17 cellular contexts compared by ENCODE assay signal in genomic region chr2:216758431-216759155, GRCh38.
DNase-seq lines count a peak whose midpoint lies in the region; ATAC-seq and TF ChIP-seq lines count a peak whose summit lies in the region.
"Had no signal": no experiment of that assay in that cellular context is flagged by ENCODE, and none has a peak within 500 bp of the region (broad histone marks: within the 10 kb centered on the region; RNA-seq: fewer than 3 reads in every experiment).

No MANE protein-coding gene starts in this region.

- no peaks in the 10 kb centered on the region for H3K36me3 Mint-ChIP-seq in nephron (ENCODE audit: low read depth)
- H3K36me3 Mint-ChIP-seq: CD8-positive, alpha-beta memory T cell had no signal

- no peaks in the 10 kb centered on the region for H3K27me3 ChIP-seq in stomach smooth muscle (ENCODE audit: control insufficient read depth in 1 of 2, insufficient read depth in 2 of 2, low read length in 2 of 2)
- H3K27me3 ChIP-seq: BLaER1 treated with 17β-estradiol and CSF1 and Interleukin-3, amounts not matched to agents 10 nM and 100 nM had no signal

- no peaks in the 10 kb centered on the region for H3K9me3 ChIP-seq in stomach smooth muscle (ENCODE audit: control insufficient read depth in 2 of 2, low read length in 2 of 2)
- H3K9me3 ChIP-seq: A549; BLaER1 treated with 17β-estradiol and CSF1 and Interleukin-3, amounts not matched to agents 10 nM and 100 nM; SK-N-SH had no signal

- H3K4me3 ChIP-seq in stomach smooth muscle (ENCODE audit: low read length in 2 of 2) = no peak overlapping the region
- H3K4me3 ChIP-seq: A549; BLaER1 treated with 17β-estradiol and CSF1 and Interleukin-3, amounts not matched to agents 10 nM and 100 nM had no signal

- peaks cover 41% of the 10 kb centered on the region for H3K4me1 Mint-ChIP-seq in nephron
- H3K4me1 Mint-ChIP-seq: CD8-positive, alpha-beta memory T cell had no signal

- peaks cover 57% of the 10 kb centered on the region for H3K4me1 ChIP-seq in stomach smooth muscle (ENCODE audit: control insufficient read depth, insufficient read depth, low read length)
- H3K4me1 ChIP-seq: A549; BLaER1 treated with 17β-estradiol and CSF1 and Interleukin-3, amounts not matched to agents 10 nM and 100 nM had no signal

- no peaks in the 10 kb centered on the region for H3K9me3 Mint-ChIP-seq in nephron

- H3K27me3 Mint-ChIP-seq in nephron (ENCODE audit: low read depth) = no peaks in the 10 kb centered on the region

- H3K4me3 Mint-ChIP-seq in nephron = no peak overlapping the region
- H3K4me3 Mint-ChIP-seq: CD8-positive, alpha-beta memory T cell had no signal

- TF ChIP-seq CTCF in nephron (IDR thresholded peaks at IDR 0.05; ENCODE audit: unreplicated experiment in 3 of 3) = no peak

- DNase-seq in NCI-H510A treated with DMSO at 0.1 percent for 48 hours (lab: John Stamatoyannopoulos, UW) = peak; percentile 58
- no peak for DNase-seq in NCI-H510A (lab: John Stamatoyannopoulos, UW)
- DNase-seq in NCI-H69 (lab: John Stamatoyannopoulos, UW) = peak; percentile 47
- no peak for DNase-seq in activated naive CD4-positive, alpha-beta T cell treated with anti-CD3 and anti-CD28 coated beads, Interleukin-2, amount 50 U/mL, for 16 hours
- DNase-seq: CD8-positive, alpha-beta memory T cell; GF-D8; NCI-H2107; SHP77; SK-N-SH had no signal

- H3K27ac ChIP-seq in stomach smooth muscle (ENCODE audit: low read length) = peak overlapping the region; percentile 80
- H3K27ac ChIP-seq: A549; BLaER1 treated with 17β-estradiol and CSF1 and Interleukin-3, amounts not matched to agents 10 nM and 100 nM; KMS-11 had no signal

- H3K27ac Mint-ChIP-seq in nephron = peak overlapping the region in 2 of 3 experiments; percentile 27 to 67
- H3K27ac Mint-ChIP-seq: CD8-positive, alpha-beta memory T cell had no signal

- ATAC-seq in HG03439 (IDR thresholded peaks at IDR 0.05; ENCODE audit: unreplicated experiment) (no peak), GM19395 (IDR thresholded peaks at IDR 0.05; ENCODE audit: unreplicated experiment) (no peak)
- ATAC-seq: A549, HepG2 had no signal

- no peaks in the 10 kb centered on the region for H3K36me3 ChIP-seq in stomach smooth muscle (ENCODE audit: control insufficient read depth in 2 of 2, insufficient read depth in 2 of 2, low read length in 2 of 2)
- H3K36me3 ChIP-seq: BLaER1 treated with 17β-estradiol and CSF1 and Interleukin-3, amounts not matched to agents 10 nM and 100 nM had no signal

- H3K9ac ChIP-seq in stomach smooth muscle (ENCODE audit: low read length in 2 of 2) = no peak overlapping the region
- H3K9ac ChIP-seq: BLaER1 treated with 17β-estradiol and CSF1 and Interleukin-3, amounts not matched to agents 10 nM and 100 nM; KMS-11; SK-N-SH had no signal

Comparison
In these comparisons a context has a peak if more than half of its experiments do, and no peak if none do; other contexts are left out.
1. DNase-seq: peak in NCI-H510A treated with DMSO at 0.1 percent for 48 hours (single experiment) and NCI-H69 (single experiment); none in NCI-H510A (single experiment) and activated naive CD4-positive, alpha-beta T cell treated with anti-CD3 and anti-CD28 coated beads, Interleukin-2, amount 50 U/mL, for 16 hours (single experiment).